Comparison of ENCODE assay signal across 16 cellular contexts in the genomic region with DNA sequence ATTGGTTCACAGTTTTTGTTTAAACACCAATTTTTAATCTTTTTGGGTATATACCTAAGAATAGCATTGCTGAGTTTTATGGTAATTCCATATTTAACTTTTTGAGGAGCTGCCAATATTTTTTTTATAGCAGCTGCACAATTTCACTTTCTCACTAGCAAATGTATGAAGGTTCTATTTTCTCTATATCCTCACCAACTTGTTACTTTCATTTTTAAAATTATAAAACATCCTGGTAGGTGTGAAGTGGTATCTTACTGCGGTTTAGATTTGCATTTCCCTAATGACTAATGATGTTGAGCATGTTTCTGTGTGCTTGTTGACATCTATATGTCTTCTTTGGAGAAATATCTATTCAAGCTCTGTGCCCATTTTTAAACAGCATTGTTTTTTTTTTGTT.
A peak's percentile ranks its signal among the peaks of the same experiment; 100 is the strongest.
DNase-seq lines count a peak whose midpoint lies in the region; ATAC-seq, FAIRE-seq and TF ChIP-seq lines count a peak whose summit lies in the region.
"Had no signal": no experiment of that assay in that cellular context is flagged by ENCODE, and none has a peak within 500 bp of the region (broad histone marks: within the 10 kb centered on the region; RNA-seq: fewer than 3 reads in every experiment).

No MANE protein-coding gene starts in this region.

- H3K27ac Mint-ChIP-seq in activated naive CD4-positive, alpha-beta T cell treated with anti-CD3 and anti-CD28 coated beads for 36 hours, result no peak overlapping the region
- H3K27ac Mint-ChIP-seq: activated CD4-positive, alpha-beta memory T cell treated with anti-CD3 and anti-CD28 coated beads, Interleukin-2, amount 10 ng/mL, durations not matched to agents 7 days and 5 days; CD14-positive monocyte had no signal

- TF ChIP-seq POLR2A in breast epithelium (IDR thresholded peaks at IDR 0.05), result no peak

- TF ChIP-seq CTCF in breast epithelium (IDR thresholded peaks at IDR 0.05), result no peak

- no peaks in the 10 kb centered on the region for H3K27me3 Mint-ChIP-seq in activated naive CD4-positive, alpha-beta T cell treated with anti-CD3 and anti-CD28 coated beads for 36 hours (ENCODE audit: low read depth)
- H3K27me3 Mint-ChIP-seq: activated CD4-positive, alpha-beta memory T cell treated with anti-CD3 and anti-CD28 coated beads, Interleukin-2, amount 10 ng/mL, durations not matched to agents 7 days and 5 days had no signal

- H3K36me3 ChIP-seq in breast epithelium, result no peaks in the 10 kb centered on the region
- H3K36me3 ChIP-seq: MG63, sigmoid colon had no signal

- no peaks in the 10 kb centered on the region for H3K4me1 ChIP-seq in breast epithelium
- H3K4me1 ChIP-seq: sigmoid colon had no signal

- no peak overlapping the region for H3K4me3 Mint-ChIP-seq in activated naive CD4-positive, alpha-beta T cell treated with anti-CD3 and anti-CD28 coated beads for 36 hours
- H3K4me3 Mint-ChIP-seq: activated CD4-positive, alpha-beta memory T cell treated with anti-CD3 and anti-CD28 coated beads, Interleukin-2, amount 10 ng/mL, durations not matched to agents 7 days and 5 days; CD14-positive monocyte had no signal

- H3K9me3 ChIP-seq in breast epithelium, result no peaks in the 10 kb centered on the region
- H3K9me3 ChIP-seq: MG63, sigmoid colon had no signal

- intact Hi-C loops in breast epithelium (cut with DNase I; ENCODE audit: low total_unique reads), result no loop called here
- intact Hi-C loops in activated naive CD4-positive, alpha-beta T cell treated with anti-CD3 and anti-CD28 coated beads for 36 hours (cut with micrococcal nuclease), result no loop called here

- H3K27me3 ChIP-seq in breast epithelium, result no peaks in the 10 kb centered on the region
- H3K27me3 ChIP-seq: MG63, sigmoid colon had no signal

- H3K4me1 Mint-ChIP-seq in activated naive CD4-positive, alpha-beta T cell treated with anti-CD3 and anti-CD28 coated beads for 36 hours (ENCODE audit: low read depth), result no peaks in the 10 kb centered on the region
- H3K4me1 Mint-ChIP-seq: activated CD4-positive, alpha-beta memory T cell treated with anti-CD3 and anti-CD28 coated beads, Interleukin-2, amount 10 ng/mL, durations not matched to agents 7 days and 5 days; CD14-positive monocyte had no signal

- no peak overlapping the region for H3K27ac ChIP-seq in breast epithelium
- H3K27ac ChIP-seq: sigmoid colon had no signal

- ATAC-seq in GM19395 (IDR thresholded peaks at IDR 0.05; ENCODE audit: unreplicated experiment), result peak; percentile 59
- peak; percentile 68 for ATAC-seq in HG02763 (IDR thresholded peaks at IDR 0.05; ENCODE audit: unreplicated experiment)
- peak; percentile 98 for ATAC-seq in HG03432 (IDR thresholded peaks at IDR 0.05; ENCODE audit: unreplicated experiment)

- FAIRE-seq in GM19239 (lab: Jason Lieb, UNC), result no peak
- FAIRE-seq: GM12892, H1, TTC549 had no signal

- no peak overlapping the region for H3K4me3 ChIP-seq in breast epithelium
- H3K4me3 ChIP-seq: MG63, sigmoid colon had no signal

- CTCF ChIA-PET in activated naive CD4-positive, alpha-beta T cell treated with anti-CD3 and anti-CD28 coated beads for 36 hours (lab: Charles Lee), result no interaction called here

- no peaks in the 10 kb centered on the region for H3K36me3 Mint-ChIP-seq in activated naive CD4-positive, alpha-beta T cell treated with anti-CD3 and anti-CD28 coated beads for 36 hours (ENCODE audit: low read depth)
- H3K36me3 Mint-ChIP-seq: CD14-positive monocyte had no signal

- DNase-seq in NCI-H1694 treated with DMSO at 0.1 percent for 48 hours (lab: John Stamatoyannopoulos, UW) (no peak), GM19239 (ENCODE audit: insufficient read length, low spot score) (no peak), breast epithelium (ENCODE audit: low spot score in 2 of 2) (no peak)
- no peak for DNase-seq in activated naive CD4-positive, alpha-beta T cell treated with anti-CD3 and anti-CD28 coated beads for 36 hours
- DNase-seq: activated CD4-positive, alpha-beta memory T cell treated with anti-CD3 and anti-CD28 coated beads, Interleukin-2, amount 10 ng/mL, durations not matched to agents 7 days and 5 days; activated effector memory CD4-positive, alpha-beta T cell treated with Interleukin-2 at 50 U/mL for 16 hours; EL; MG63; sigmoid colon had no signal

- H3K9me3 Mint-ChIP-seq in activated naive CD4-positive, alpha-beta T cell treated with anti-CD3 and anti-CD28 coated beads for 36 hours, result peaks cover 2% of the 10 kb centered on the region
- H3K9me3 Mint-ChIP-seq: activated CD4-positive, alpha-beta memory T cell treated with anti-CD3 and anti-CD28 coated beads, Interleukin-2, amount 10 ng/mL, durations not matched to agents 7 days and 5 days had no signal
